In genomic region chr12:65937181-65937641, GRCh38 we compare ENCODE assay signal across 1 cellular context.
A peak's percentile ranks its signal among the peaks of the same experiment; 100 is the strongest.
TF ChIP-seq lines count a peak whose summit lies in the region.

No MANE protein-coding gene starts in this region.

TF ChIP-seq in HepG2, 621 proteins besides CTCF, POLR2A, EP300 and RAD21 (continued from another document and continues in another):
- TF ChIP-seq RERE (CRISPR knock-in tag; IDR thresholded peaks at IDR 0.05; ENCODE audit: low read depth) = no peak
- no peak for TF ChIP-seq ZNF274 (CRISPR knock-in tag; IDR thresholded peaks at IDR 0.05)
- no peak for TF ChIP-seq DBP (CRISPR knock-in tag; IDR thresholded peaks at IDR 0.05; ENCODE audit: not compliant biosample characterization)
- no peak for TF ChIP-seq ZHX1 (CRISPR knock-in tag; IDR thresholded peaks at IDR 0.05; ENCODE audit: low read depth)
- TF ChIP-seq ZNF777 (CRISPR knock-in tag; IDR thresholded peaks at IDR 0.05) = no peak
- no peak for TF ChIP-seq IRF2 (CRISPR knock-in tag; IDR thresholded peaks at IDR 0.05)
- no peak for TF ChIP-seq ZNF598 (CRISPR knock-in tag; IDR thresholded peaks at IDR 0.05; ENCODE audit: borderline replicate concordance)
- TF ChIP-seq PBX2 (CRISPR knock-in tag; IDR thresholded peaks at IDR 0.05) = no peak
- TF ChIP-seq ZNF570 (CRISPR knock-in tag; IDR thresholded peaks at IDR 0.05; ENCODE audit: borderline replicate concordance) = no peak
- TF ChIP-seq TARDBP (CRISPR knock-in tag; IDR thresholded peaks at IDR 0.05) = no peak
- no peak for TF ChIP-seq ZNF780A (CRISPR knock-in tag; IDR thresholded peaks at IDR 0.05)
- no peak for TF ChIP-seq PTBP1 (IDR thresholded peaks at IDR 0.05; ENCODE audit: low read depth, low read length, poor library complexity, severe bottlenecking)
- TF ChIP-seq TAF15 (IDR thresholded peaks at IDR 0.05; ENCODE audit: low read depth, low read length, poor library complexity, severe bottlenecking) = no peak
- TF ChIP-seq ZNF235 (CRISPR knock-in tag; IDR thresholded peaks at IDR 0.05; ENCODE audit: borderline replicate concordance) = no peak
- TF ChIP-seq ATAD3A (CRISPR knock-in tag; IDR thresholded peaks at IDR 0.05) = no peak
- TF ChIP-seq SOX5 (CRISPR knock-in tag; IDR thresholded peaks at IDR 0.05; ENCODE audit: borderline replicate concordance) = peak; percentile 84; the same call in 1 of the 2 replicates
- TF ChIP-seq ZNF766 (CRISPR knock-in tag; IDR thresholded peaks at IDR 0.05; ENCODE audit: borderline replicate concordance) = no peak
- no peak for TF ChIP-seq STAT6 (CRISPR knock-in tag; IDR thresholded peaks at IDR 0.05; ENCODE audit: borderline replicate concordance)
- TF ChIP-seq SP4 (CRISPR knock-in tag; IDR thresholded peaks at IDR 0.05) = no peak
- TF ChIP-seq KDM1A (CRISPR knock-in tag; IDR thresholded peaks at IDR 0.05) = no peak
- no peak for TF ChIP-seq MAZ (IDR thresholded peaks at IDR 0.05; ENCODE audit: borderline replicate concordance, low read depth, low read length)
- no peak for TF ChIP-seq MAZ (CRISPR knock-in tag; IDR thresholded peaks at IDR 0.05; ENCODE audit: low read depth)
- no peak for TF ChIP-seq MZF1 (CRISPR knock-in tag; IDR thresholded peaks at IDR 0.05; ENCODE audit: borderline replicate concordance)
- no peak for TF ChIP-seq ZNF850 (CRISPR knock-in tag; conservative IDR thresholded peaks at IDR 0.05)
- TF ChIP-seq CBX2 (IDR thresholded peaks at IDR 0.05; ENCODE audit: low read depth, low read length) = no peak
- no peak for TF ChIP-seq CBX2 (CRISPR knock-in tag; IDR thresholded peaks at IDR 0.05; ENCODE audit: low read depth)
- no peak for TF ChIP-seq ZNF558 (CRISPR knock-in tag; IDR thresholded peaks at IDR 0.05; ENCODE audit: borderline replicate concordance)
- peak; percentile 88 for TF ChIP-seq TCF7 (IDR thresholded peaks at IDR 0.05; ENCODE audit: low read depth)
- TF ChIP-seq KLF15 (CRISPR knock-in tag; IDR thresholded peaks at IDR 0.05; ENCODE audit: borderline replicate concordance) = no peak
- TF ChIP-seq AGO1 (IDR thresholded peaks at IDR 0.05; ENCODE audit: low read depth, low read length, poor library complexity, severe bottlenecking) = no peak
- no peak for TF ChIP-seq ZNF232 (CRISPR knock-in tag; IDR thresholded peaks at IDR 0.05; ENCODE audit: borderline replicate concordance)
- no peak for TF ChIP-seq PHF5A (CRISPR knock-in tag; IDR thresholded peaks at IDR 0.05; ENCODE audit: low read depth, unreplicated experiment)
- TF ChIP-seq PAWR (CRISPR knock-in tag; IDR thresholded peaks at IDR 0.05; ENCODE audit: borderline replicate concordance) = no peak
- no peak for TF ChIP-seq ZMYM3 (CRISPR knock-in tag; IDR thresholded peaks at IDR 0.05)
- peak; percentile 19; the same call in 1 of the 2 replicates for TF ChIP-seq ZNF362 (CRISPR knock-in tag; IDR thresholded peaks at IDR 0.05; ENCODE audit: borderline replicate concordance)
- TF ChIP-seq ZNF512B (CRISPR knock-in tag; IDR thresholded peaks at IDR 0.05; ENCODE audit: borderline replicate concordance) = no peak
- TF ChIP-seq MNT (IDR thresholded peaks at IDR 0.05) = no peak
- TF ChIP-seq HMGA1 (CRISPR knock-in tag; conservative IDR thresholded peaks at IDR 0.05) = no peak
- no peak for TF ChIP-seq ZBTB21 (CRISPR knock-in tag; IDR thresholded peaks at IDR 0.05)
- TF ChIP-seq IRX3 (CRISPR knock-in tag; IDR thresholded peaks at IDR 0.05; ENCODE audit: borderline replicate concordance, low read depth) = no peak
- TF ChIP-seq ZNF331 (CRISPR knock-in tag; IDR thresholded peaks at IDR 0.05) = peak; percentile 40; the same call in 1 of the 2 replicates
- TF ChIP-seq NCOA2 (CRISPR knock-in tag; IDR thresholded peaks at IDR 0.05) = peak; percentile 72
- no peak for TF ChIP-seq THYN1 (CRISPR knock-in tag; IDR thresholded peaks at IDR 0.05; ENCODE audit: borderline replicate concordance, low read depth)
- no peak for TF ChIP-seq DMAP1 (CRISPR knock-in tag; IDR thresholded peaks at IDR 0.05)
- TF ChIP-seq SMAD3 (CRISPR knock-in tag; IDR thresholded peaks at IDR 0.05) = no peak
- TF ChIP-seq ZBTB20 (CRISPR knock-in tag; IDR thresholded peaks at IDR 0.05; ENCODE audit: borderline replicate concordance, low read depth) = peak; percentile 30; the same call in 1 of the 2 replicates
- no peak; the same call in 1 of the 2 replicates for TF ChIP-seq HMG20B (CRISPR knock-in tag; conservative IDR thresholded peaks at IDR 0.05)
- TF ChIP-seq NFRKB (IDR thresholded peaks at IDR 0.05) = no peak
- TF ChIP-seq ZFAT (CRISPR knock-in tag; conservative IDR thresholded peaks at IDR 0.05) = no peak
